ENCODE assay signal across 9 cellular contexts in the genomic region with DNA sequence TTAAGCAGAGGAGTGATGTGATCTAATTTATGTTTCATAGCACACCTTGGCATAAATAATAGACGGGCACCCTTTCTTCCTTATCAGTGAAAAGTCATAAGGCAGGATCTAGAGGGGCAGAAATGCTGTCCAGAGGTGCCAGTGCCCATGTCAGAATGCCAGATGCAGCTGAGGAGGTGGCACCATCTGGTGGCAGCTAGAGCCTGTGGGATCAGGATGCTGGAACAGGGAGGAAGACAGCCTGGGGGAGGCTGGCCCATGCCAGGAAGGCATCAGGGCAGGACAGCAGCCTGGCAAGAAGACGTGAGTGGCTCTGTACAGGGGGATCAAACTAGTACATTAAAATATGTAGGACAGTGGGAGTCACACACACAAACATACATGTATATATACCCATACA. TPM values are rescaled to one million over a fixed set of nuclear protein-coding genes. Genes with fewer than 3 reads are reported as not detected.
A peak's percentile ranks its signal among the peaks of the same experiment; 100 is the strongest.
DNase-seq lines count a peak whose midpoint lies in the region; ATAC-seq and TF ChIP-seq lines count a peak whose summit lies in the region.
"Had no signal": no experiment of that assay in that cellular context is flagged by ENCODE, and none has a peak within 500 bp of the region (broad histone marks: within the 10 kb centered on the region; RNA-seq: fewer than 3 reads in every experiment).

No MANE protein-coding gene starts in this region.

- DNase-seq in BE2C (peak; percentile 54), GM13977 (ENCODE audit: low spot score) (no peak), RPMI7951 (ENCODE audit: low read depth) (peak; percentile 32), iPS-NIHi11 (ENCODE audit: low spot score) (peak; percentile 32), cortex of kidney (lab: John Stamatoyannopoulos, UW) (no peak)
- DNase-seq: T1000 had no signal

- ATAC-seq in HG02938 (IDR thresholded peaks at IDR 0.05; ENCODE audit: unreplicated experiment) (no peak), HG03097 (IDR thresholded peaks at IDR 0.05; ENCODE audit: low FRiP score, unreplicated experiment) (no peak), HG03469 (IDR thresholded peaks at IDR 0.05; ENCODE audit: unreplicated experiment) (no peak)

- H3K4me3 ChIP-seq in BE2C (ENCODE audit: low read depth, low read length) = no peak overlapping the region

- H3K9me3 ChIP-seq in BE2C = no peaks in the 10 kb centered on the region

- no peaks in the 10 kb centered on the region for H3K36me3 ChIP-seq in BE2C

- no peaks in the 10 kb centered on the region for H3K27me3 ChIP-seq in BE2C

- TF ChIP-seq CTCF in BE2C (IDR thresholded peaks at IDR 0.05; ENCODE audit: low read depth, low read length) = peak; percentile 60
- peak; percentile 19 for TF ChIP-seq CTCF in GM13977 (IDR thresholded peaks at IDR 0.05; ENCODE audit: extremely low read depth, insufficient read depth, missing control alignments)

- in situ Hi-C loops in GM13977 (cut with MboI; ENCODE audit: low pct_unique_long_range_greater_than_20kb, low sequenced_read_pairs, unreplicated experiment) = loop anchor here (10.0 kb wide), 1 partner anchor 61 kb away; no protein-coding TSS in a partner anchor

- peaks cover 25% of the 10 kb centered on the region for H3K4me1 ChIP-seq in BE2C

RNA-seq across cellular contexts. Expression of a gene that starts 16.5 kb away (rescaled TPM):
- 10.1 TPM for polyA plus RNA-seq in BE2C (2012; ENCODE audit: insufficient read depth, insufficient read length, low read depth)
- total RNA-seq in RPMI7951 (2014; rRNA removed; shearing (Covaris generic)) = 0.20 and 0.24 TPM in 2 replicates

Comparison
In these comparisons a context has a peak if more than half of its experiments do, and no peak if none do; other contexts are left out.
1. DNase-seq: peak in BE2C (single experiment), RPMI7951 (single experiment) and iPS-NIHi11 (single experiment); none in GM13977 (single experiment) and cortex of kidney (single experiment).